ENCODE assay signal across 10 cellular contexts in genomic region chr5:68243681-68244080, GRCh38. TPM values are rescaled to one million over a fixed set of nuclear protein-coding genes. Genes with fewer than 3 reads are reported as not detected.
DNase-seq lines count a peak whose midpoint lies in the region; ATAC-seq, FAIRE-seq and TF ChIP-seq lines count a peak whose summit lies in the region.
"Had no signal": no experiment of that assay in that cellular context is flagged by ENCODE, and none has a peak within 500 bp of the region (broad histone marks: within the 10 kb centered on the region; RNA-seq: fewer than 3 reads in every experiment).

No MANE protein-coding gene starts in this region.

- POLR2A ChIA-PET in activated CD4-positive, alpha-beta memory T cell treated with anti-CD3 and anti-CD28 coated beads, Interleukin-2, amount 10 ng/mL, durations not matched to agents 7 days and 5 days (lab: Charles Lee), result interaction anchor here (1.0 to 4.5 kb wide), 3 partner anchors 12 to 28 kb away, joined by 3 to 27 read pairs (median 5); partner anchors contain the start of gene PIK3R1
- POLR2A ChIA-PET in naive thymus-derived CD8-positive, alpha-beta T cell (lab: Charles Lee), result interaction anchor here (1.3 to 3.1 kb wide), 2 partner anchors 9 to 27 kb away, joined by 4 to 27 read pairs; partner anchors contain the start of gene PIK3R1

- no peak overlapping the region for H3K4me3 ChIP-seq in Peyer's patch
- H3K4me3 ChIP-seq: right lobe of liver had no signal

- intact Hi-C loops in CD14-positive monocyte (cut with micrococcal nuclease), result loop anchor here (10.0 kb wide), 1 partner anchor 49 kb away; no protein-coding TSS in a partner anchor

- DNase-seq in CD14-positive monocyte (ENCODE audit: low spot score), result no peak
- no peak for DNase-seq in GM19239 (ENCODE audit: insufficient read length, low spot score)
- no peak for DNase-seq in activated CD4-positive, alpha-beta memory T cell treated with anti-CD3 and anti-CD28 coated beads, Interleukin-2, amount 10 ng/mL, durations not matched to agents 7 days and 5 days
- DNase-seq in naive thymus-derived CD8-positive, alpha-beta T cell, result peak in 1 of 10 donors; percentile 29
- DNase-seq in stimulated activated CD4-positive, alpha-beta T cell treated with anti-CD3 and anti-CD28 coated beads, Interleukin-1b, Interleukin-23, amount 100 ng/mL, for 48 hours, result no peak
- no peak for DNase-seq in Peyer's patch
- DNase-seq: DMS79, right lobe of liver, SW 1271 had no signal

- H3K9me3 ChIP-seq in Peyer's patch, result no peaks in the 10 kb centered on the region
- H3K9me3 ChIP-seq: right lobe of liver had no signal

- peak overlapping the region in 2 of 4 donors; percentile 12 to 39 for H3K27ac ChIP-seq in Peyer's patch

- ATAC-seq in naive thymus-derived CD8-positive, alpha-beta T cell, result no peak
- no peak for ATAC-seq in GM21576 (IDR thresholded peaks at IDR 0.05; ENCODE audit: unreplicated experiment)
- ATAC-seq: right lobe of liver had no signal

- H3K9me3 Mint-ChIP-seq in CD14-positive monocyte, result peaks cover 0 to 2% (median 0%) of the 10 kb centered on the region in 7 donors
- no peaks in the 10 kb centered on the region for H3K9me3 Mint-ChIP-seq in activated CD4-positive, alpha-beta memory T cell treated with anti-CD3 and anti-CD28 coated beads, Interleukin-2, amount 10 ng/mL, durations not matched to agents 7 days and 5 days
- no peaks in the 10 kb centered on the region for H3K9me3 Mint-ChIP-seq in naive thymus-derived CD8-positive, alpha-beta T cell

- FAIRE-seq in GM19239 (lab: Jason Lieb, UNC), result peak; percentile 85

- no peaks in the 10 kb centered on the region for H3K27me3 Mint-ChIP-seq in CD14-positive monocyte (ENCODE audit: low read depth in 3 of 3)
- no peaks in the 10 kb centered on the region for H3K27me3 Mint-ChIP-seq in activated CD4-positive, alpha-beta memory T cell treated with anti-CD3 and anti-CD28 coated beads, Interleukin-2, amount 10 ng/mL, durations not matched to agents 7 days and 5 days
- H3K27me3 Mint-ChIP-seq in naive thymus-derived CD8-positive, alpha-beta T cell, result no peaks in the 10 kb centered on the region

- H3K4me1 ChIP-seq in Peyer's patch, result peaks cover 0 to 21% (median 12%) of the 10 kb centered on the region in 4 donors

- H3K4me1 Mint-ChIP-seq in CD14-positive monocyte, result peaks cover 66% of the 10 kb centered on the region
- H3K4me1 Mint-ChIP-seq in activated CD4-positive, alpha-beta memory T cell treated with anti-CD3 and anti-CD28 coated beads, Interleukin-2, amount 10 ng/mL, durations not matched to agents 7 days and 5 days, result peaks cover 54% of the 10 kb centered on the region
- H3K4me1 Mint-ChIP-seq in naive thymus-derived CD8-positive, alpha-beta T cell, result peaks cover 29 to 85% (median 77%) of the 10 kb centered on the region in 4 donors

- H3K36me3 ChIP-seq in Peyer's patch, result peaks cover 0 to 7% (median 0%) of the 10 kb centered on the region in 3 donors

- no peak for TF ChIP-seq POLR2A in Peyer's patch (IDR thresholded peaks at IDR 0.05)

- no peak overlapping the region for H3K4me3 Mint-ChIP-seq in CD14-positive monocyte
- no peak overlapping the region for H3K4me3 Mint-ChIP-seq in activated CD4-positive, alpha-beta memory T cell treated with anti-CD3 and anti-CD28 coated beads, Interleukin-2, amount 10 ng/mL, durations not matched to agents 7 days and 5 days
- peak overlapping the region; percentile 31 to 76 (median 62) for H3K4me3 Mint-ChIP-seq in naive thymus-derived CD8-positive, alpha-beta T cell

- CTCF ChIA-PET in activated CD4-positive, alpha-beta memory T cell treated with anti-CD3 and anti-CD28 coated beads, Interleukin-2, amount 10 ng/mL, durations not matched to agents 7 days and 5 days (lab: Charles Lee), result interaction anchor here (1.0 to 2.0 kb wide), 3 partner anchors 9 to 20 kb away, joined by 3 to 7 read pairs (median 6); no protein-coding TSS in a partner anchor

- H3K36me3 Mint-ChIP-seq in CD14-positive monocyte, result peaks cover 20 to 28% of the 10 kb centered on the region in 2 donors
- H3K36me3 Mint-ChIP-seq in activated CD4-positive, alpha-beta memory T cell treated with anti-CD3 and anti-CD28 coated beads, Interleukin-2, amount 10 ng/mL, durations not matched to agents 7 days and 5 days (ENCODE audit: low read depth), result peaks cover 40% of the 10 kb centered on the region
- peaks cover 0 to 8% (median 0%) of the 10 kb centered on the region in 3 donors for H3K36me3 Mint-ChIP-seq in naive thymus-derived CD8-positive, alpha-beta T cell

- peak overlapping the region in 6 of 7 donors; percentile 54 to 89 (median 75) for H3K27ac Mint-ChIP-seq in CD14-positive monocyte
- peak overlapping the region; percentile 57 for H3K27ac Mint-ChIP-seq in activated CD4-positive, alpha-beta memory T cell treated with anti-CD3 and anti-CD28 coated beads, Interleukin-2, amount 10 ng/mL, durations not matched to agents 7 days and 5 days
- H3K27ac Mint-ChIP-seq in naive thymus-derived CD8-positive, alpha-beta T cell, result peak overlapping the region; percentile 73 to 94 (median 87)

- no peaks in the 10 kb centered on the region for H3K27me3 ChIP-seq in Peyer's patch
- H3K27me3 ChIP-seq: right lobe of liver had no signal

- TF ChIP-seq CTCF in CD14-positive monocyte (IDR thresholded peaks at IDR 0.05), result no peak
- no peak for TF ChIP-seq CTCF in Peyer's patch (IDR thresholded peaks at IDR 0.05)

RNA-seq across cellular contexts. Expression of gene PIK3R1, which starts 28.1 kb away (rescaled TPM):
- 10 to 100 TPM; 10.5 to 25.5 TPM for polyA plus RNA-seq in CD14-positive monocyte
- 10 to 100 TPM; 83.1 to 86.4 TPM for total RNA-seq in activated CD4-positive, alpha-beta memory T cell treated with anti-CD3 and anti-CD28 coated beads, Interleukin-2, amount 10 ng/mL, durations not matched to agents 7 days and 5 days
- total RNA-seq in naive thymus-derived CD8-positive, alpha-beta T cell, result 10 to 100 TPM; 91.4 to 98.3 TPM
- 10 to 100 TPM; 69.1 to 98.1 (median 71.3) TPM for polyA plus RNA-seq in naive thymus-derived CD8-positive, alpha-beta T cell
- 100 to 1,000 TPM in 1 of 4 donors, 10 to 100 TPM in 3; 69.3 to 113 (median 87.5) TPM for total RNA-seq in Peyer's patch

Comparison
In these comparisons a context has a peak if more than half of its experiments do, and no peak if none do; other contexts are left out.
1. H3K4me3 Mint-ChIP-seq: peak in naive thymus-derived CD8-positive, alpha-beta T cell (10 of 10); none in CD14-positive monocyte (0 of 2) and activated CD4-positive, alpha-beta memory T cell treated with anti-CD3 and anti-CD28 coated beads, Interleukin-2, amount 10 ng/mL, durations not matched to agents 7 days and 5 days (single experiment).
2. Peak in every context shown above with its lines, with median percentiles within 50 percentile points of each other: H3K27ac Mint-ChIP-seq.